In the genomic region with DNA sequence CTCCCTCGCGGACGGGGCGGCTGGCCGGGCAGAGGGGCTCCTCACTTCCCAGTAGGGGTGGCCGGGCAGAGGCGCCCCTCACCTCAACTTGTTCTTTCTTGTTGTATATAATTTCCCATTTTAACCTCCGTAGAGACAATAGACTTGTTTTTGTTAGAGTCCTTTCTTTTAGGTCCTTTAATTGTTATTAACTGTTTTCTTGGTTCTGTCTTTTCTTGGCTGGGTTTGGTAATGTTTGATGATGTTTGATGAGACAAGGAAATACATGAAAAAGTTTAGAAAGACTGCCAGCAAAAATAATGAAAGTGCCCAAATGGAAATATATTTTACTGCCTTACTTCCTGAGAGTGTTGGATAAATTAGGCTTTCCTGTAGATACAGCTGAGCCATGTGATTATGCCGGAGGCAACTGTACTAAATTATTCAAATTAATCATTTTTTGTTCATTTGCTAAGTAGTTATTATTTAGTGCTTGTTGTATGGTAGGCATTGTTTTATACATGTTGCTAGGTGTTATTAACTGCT, we compare ENCODE assay signal across 17 cellular contexts.
"Had no signal": no experiment of that assay in that cellular context is flagged by ENCODE, and none has a peak within 500 bp of the region (broad histone marks: within the 10 kb centered on the region; RNA-seq: fewer than 3 reads in every experiment).

No MANE protein-coding gene starts in this region.

- H3K27ac Mint-ChIP-seq: activated naive CD4-positive, alpha-beta T cell treated with anti-CD3 and anti-CD28 coated beads, Interleukin-2, amount 10 ng/mL, durations not matched to agents 7 days and 5 days; natural killer cell had no signal

- ATAC-seq: left cardiac atrium, natural killer cell had no signal

- H3K27me3 Mint-ChIP-seq: activated naive CD4-positive, alpha-beta T cell treated with anti-CD3 and anti-CD28 coated beads, Interleukin-2, amount 10 ng/mL, durations not matched to agents 7 days and 5 days; central memory CD8-positive, alpha-beta T cell had no signal

- DNase-seq: activated CD4-positive, alpha-beta T cell treated with anti-CD3 and anti-CD28 coated beads, Interleukin-2, amount 50 U/mL, for 1 hour; activated CD8-positive, alpha-beta memory T cell treated with anti-CD3 and anti-CD28 coated beads, Interleukin-2, amount 50 U/mL, for 4 hours; activated effector memory CD4-positive, alpha-beta T cell treated with Interleukin-2 at 50 U/mL for 16 hours; activated naive CD4-positive, alpha-beta T cell treated with anti-CD3 and anti-CD28 coated beads, Interleukin-2, amount 10 ng/mL, durations not matched to agents 7 days and 5 days; activated T-cell treated with anti-CD3 and anti-CD28 coated beads, Interleukin-2, amount 50 U/mL, for 48 hours; cortex of kidney; effector CD8-positive, alpha-beta T cell; left cardiac atrium; mesendoderm; natural killer cell; posterior cingulate gyrus; retina; stimulated activated naive CD4-positive, alpha-beta T cell; T-helper 1 cell; tibial artery had no signal

- H3K4me3 Mint-ChIP-seq: activated naive CD4-positive, alpha-beta T cell treated with anti-CD3 and anti-CD28 coated beads, Interleukin-2, amount 10 ng/mL, durations not matched to agents 7 days and 5 days; central memory CD8-positive, alpha-beta T cell; natural killer cell had no signal

- H3K27me3 ChIP-seq: ascending aorta, tibial artery had no signal

- H3K4me3 ChIP-seq: ascending aorta, tibial artery had no signal

- H3K9me3 ChIP-seq: ascending aorta, tibial artery had no signal

- H3K4me1 Mint-ChIP-seq: activated naive CD4-positive, alpha-beta T cell treated with anti-CD3 and anti-CD28 coated beads, Interleukin-2, amount 10 ng/mL, durations not matched to agents 7 days and 5 days; natural killer cell had no signal

- H3K9me3 Mint-ChIP-seq: activated naive CD4-positive, alpha-beta T cell treated with anti-CD3 and anti-CD28 coated beads, Interleukin-2, amount 10 ng/mL, durations not matched to agents 7 days and 5 days; central memory CD8-positive, alpha-beta T cell; natural killer cell had no signal
